In genomic region chr4:153291562-153291961, GRCh38 we compare ENCODE assay signal across 7 cellular contexts. TPM values are rescaled to one million over a fixed set of nuclear protein-coding genes. Genes with fewer than 3 reads are reported as not detected.
"Had no signal": no experiment of that assay in that cellular context is flagged by ENCODE, and none has a peak within 500 bp of the region (broad histone marks: within the 10 kb centered on the region; RNA-seq: fewer than 3 reads in every experiment).

No MANE protein-coding gene starts in this region.

- FAIRE-seq: HTR-8/SVneo had no signal

- H3K9ac ChIP-seq: KMS-11 had no signal

- H3K27ac ChIP-seq: HL-60, KMS-11 had no signal

- H3K4me2 ChIP-seq: KMS-11 had no signal

- DNase-seq: IMR-90, KBM-7, KG1 had no signal

RNA-seq across cellular contexts. Expression of gene MND1, which starts 52.9 kb away (rescaled TPM):
- polyA plus RNA-seq: IgD-negative memory B cell had no signal
